ENCODE assay signal across 8 cellular contexts in genomic region chr7:11343818-11344413, GRCh38.
A peak's percentile ranks its signal among the peaks of the same experiment; 100 is the strongest.
DNase-seq lines count a peak whose midpoint lies in the region; ATAC-seq, FAIRE-seq and TF ChIP-seq lines count a peak whose summit lies in the region.

No MANE protein-coding gene starts in this region.

- peak; percentile 48 for TF ChIP-seq CTCF in bronchial epithelial cell (IDR thresholded peaks at IDR 0.05; ENCODE audit: insufficient read depth, low read length, severe bottlenecking)

- H3K4me3 ChIP-seq in bronchial epithelial cell (ENCODE audit: low read depth, low read length) = no peak overlapping the region

- H3K36me3 ChIP-seq in bronchial epithelial cell (ENCODE audit: control insufficient read depth, insufficient read depth, low read length) = no peaks in the 10 kb centered on the region

- DNase-seq in NCI-H2171 treated with DMSO at 0.1 percent for 48 hours (lab: John Stamatoyannopoulos, UW) = peak; percentile 64
- DNase-seq in NCI-H2171 (lab: John Stamatoyannopoulos, UW) = no peak
- DNase-seq in NCI-H748 (lab: John Stamatoyannopoulos, UW; ENCODE audit: unreplicated experiment) = peak; percentile 76
- peak; percentile 39 for DNase-seq in bronchial epithelial cell (ENCODE audit: low read depth)
- peak; percentile 29 to 50 for DNase-seq in lung microvascular endothelial cell (ENCODE audit: low read depth in 2 of 2)
- DNase-seq in UCSD-AML1 (lab: John Stamatoyannopoulos, UW; ENCODE audit: unreplicated experiment) = no peak
- no peak for DNase-seq in activated T-cell treated with anti-CD3 and anti-CD28 coated beads for 4 hours

- ATAC-seq in HG02870 (IDR thresholded peaks at IDR 0.05; ENCODE audit: unreplicated experiment) = peak; percentile 34

- FAIRE-seq in bronchial epithelial cell (lab: Jason Lieb, UNC) = no peak

- no peaks in the 10 kb centered on the region for H3K27me3 ChIP-seq in bronchial epithelial cell (ENCODE audit: control insufficient read depth, insufficient read depth, low read length)

Comparison
In these comparisons a context has a peak if more than half of its experiments do, and no peak if none do; other contexts are left out.
1. DNase-seq: peak in NCI-H2171 treated with DMSO at 0.1 percent for 48 hours (single experiment), NCI-H748 (single experiment), bronchial epithelial cell (single experiment) and lung microvascular endothelial cell (2 of 2); none in NCI-H2171 (single experiment), UCSD-AML1 (single experiment) and activated T-cell treated with anti-CD3 and anti-CD28 coated beads for 4 hours (single experiment).